ENCODE assay signal across 12 cellular contexts in the genomic region with DNA sequence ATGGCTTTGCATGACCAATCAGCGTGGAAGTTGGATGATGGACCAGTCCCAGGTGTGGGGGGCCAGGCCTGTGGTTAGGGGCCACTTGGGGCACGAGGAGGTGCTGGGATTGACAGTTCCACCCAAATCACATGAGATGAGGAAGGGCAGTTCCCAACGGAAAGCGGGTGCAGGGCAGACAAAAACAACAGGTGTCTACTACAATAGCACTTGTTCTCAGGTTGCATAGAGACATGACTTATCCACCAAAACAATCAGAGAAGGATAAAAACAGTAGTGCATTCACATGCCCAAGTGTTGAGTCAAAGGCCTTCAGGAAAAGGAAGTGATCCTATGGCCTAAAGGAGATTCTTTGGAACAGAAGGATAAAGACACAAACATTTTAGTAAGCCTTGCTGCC. TPM values are rescaled to one million over a fixed set of nuclear protein-coding genes. Genes with fewer than 3 reads are reported as not detected.
DNase-seq lines count a peak whose midpoint lies in the region; ATAC-seq, FAIRE-seq and TF ChIP-seq lines count a peak whose summit lies in the region.
"Had no signal": no experiment of that assay in that cellular context is flagged by ENCODE, and none has a peak within 500 bp of the region (broad histone marks: within the 10 kb centered on the region; RNA-seq: fewer than 3 reads in every experiment).

No MANE protein-coding gene starts in this region.

- DNase-seq in HCEC 1CT = peak; percentile 52
- DNase-seq in NCI-H748 treated with DMSO at 0.1 percent for 48 hours (lab: John Stamatoyannopoulos, UW) = peak; percentile 88
- peak; percentile 97 for DNase-seq in endothelial cell of umbilical vein (ENCODE audit: low read depth, low spot score)
- DNase-seq in osteoblast (ENCODE audit: insufficient read length, low spot score, missing footprints) = peak; percentile 90
- DNase-seq in effector memory CD4-positive, alpha-beta T cell = no peak
- no peak for DNase-seq in lower lobe of right lung
- no peak for DNase-seq in HK-2 (ENCODE audit: unreplicated experiment)
- no peak for DNase-seq in GM10266 (ENCODE audit: extremely low spot score)
- DNase-seq: NCI-H446, stomach had no signal

- POLR2A ChIA-PET in endothelial cell of umbilical vein (lab: Charles Lee) = no interaction called here

- peak; percentile 95 for FAIRE-seq in endothelial cell of umbilical vein (lab: Jason Lieb, UNC)
- FAIRE-seq: G401.6 had no signal

- dilution Hi-C loops in endothelial cell of umbilical vein (cut with MboI; ENCODE audit: extremely low pct_ligation_motif_present, low sequenced_read_pairs) = no loop called here

- no peaks in the 10 kb centered on the region for H4K20me1 ChIP-seq in endothelial cell of umbilical vein (replicated peaks; ENCODE audit: control insufficient read depth, extremely low read depth, insufficient read depth, low read length)
- H4K20me1 ChIP-seq in osteoblast (ENCODE audit: insufficient read depth, low read length) = no peaks in the 10 kb centered on the region

- no peak for ATAC-seq in lower lobe of right lung

- no peak overlapping the region for H2AFZ ChIP-seq in endothelial cell of umbilical vein (ENCODE audit: low read depth, low read length)
- no peak overlapping the region for H2AFZ ChIP-seq in osteoblast (ENCODE audit: low read length)
- H2AFZ ChIP-seq: hepatocyte had no signal

- no peak for TF ChIP-seq POLR2A in endothelial cell of umbilical vein (IDR thresholded peaks at IDR 0.05; ENCODE audit: low read depth, low read length)

- intact Hi-C loops in endothelial cell of umbilical vein (cut with micrococcal nuclease) (loop anchor here (1.0 to 5.0 kb wide), 7 partner anchors 14 to 371 kb away; a partner anchor contains a TSS), lower lobe of right lung (cut with DNase I) (no loop called here)

- H3K9ac ChIP-seq in endothelial cell of umbilical vein (replicated peaks; ENCODE audit: extremely low read depth, insufficient read depth, low read length) = peak overlapping the region; percentile 81

- H3K27ac ChIP-seq in endothelial cell of umbilical vein (ENCODE audit: insufficient read depth, low read depth, low read length) (peak overlapping the region; percentile 99), osteoblast (ENCODE audit: low read depth, low read length) (no peak overlapping the region), lower lobe of right lung (no peak overlapping the region)
- H3K27ac ChIP-seq in effector memory CD4-positive, alpha-beta T cell (ENCODE audit: insufficient read depth, low read length, poor library complexity, severe bottlenecking) = no peak overlapping the region
- H3K27ac ChIP-seq: hepatocyte, stomach had no signal

- BruUV-seq in endothelial cell of umbilical vein (replicated peaks; lab: Mats Ljungman, UMichigan) = no TSS peak

- TF ChIP-seq CTCF in endothelial cell of umbilical vein (IDR thresholded peaks at IDR 0.05; ENCODE audit: extremely low read depth in 1 of 2, insufficient read depth in 1 of 2, low read depth in 1 of 2, low read length in 2 of 2) (no peak), osteoblast (IDR thresholded peaks at IDR 0.05; ENCODE audit: extremely low read depth, low read depth, low read length) (no peak), lower lobe of right lung (IDR thresholded peaks at IDR 0.05) (no peak), GM10266 (IDR thresholded peaks at IDR 0.05; ENCODE audit: control insufficient read depth, insufficient read depth, low read depth, missing control alignments) (no peak)

- CTCF ChIA-PET in endothelial cell of umbilical vein (lab: Charles Lee) = interaction anchor here (0.9 to 1.1 kb wide), 3 partner anchors 33 to 42 kb away, joined by 3 to 4 read pairs (median 3); a partner anchor contains a TSS

- H3K9me3 ChIP-seq in endothelial cell of umbilical vein (replicated peaks; ENCODE audit: control insufficient read depth, insufficient read depth, low read length) (no peaks in the 10 kb centered on the region), osteoblast (ENCODE audit: low read depth, low read length) (no peaks in the 10 kb centered on the region), lower lobe of right lung (no peaks in the 10 kb centered on the region)
- no peaks in the 10 kb centered on the region for H3K9me3 ChIP-seq in effector memory CD4-positive, alpha-beta T cell (ENCODE audit: control insufficient read depth, low read length)
- H3K9me3 ChIP-seq: stomach had no signal

- H3K4me1 ChIP-seq in endothelial cell of umbilical vein (ENCODE audit: control insufficient read depth, extremely low read depth, insufficient read depth, low read length) (peaks cover 39% of the 10 kb centered on the region), osteoblast (ENCODE audit: insufficient read depth, low read length) (peaks cover 23% of the 10 kb centered on the region), lower lobe of right lung (no peaks in the 10 kb centered on the region)
- no peaks in the 10 kb centered on the region for H3K4me1 ChIP-seq in effector memory CD4-positive, alpha-beta T cell (ENCODE audit: control insufficient read depth, insufficient read depth, low read length, poor library complexity, severe bottlenecking)
- H3K4me1 ChIP-seq: stomach had no signal

- H3K36me3 ChIP-seq in endothelial cell of umbilical vein (ENCODE audit: control insufficient read depth in 2 of 2, extremely low read depth in 1 of 2, insufficient read depth in 2 of 2, low read length in 2 of 2) (no peaks in the 10 kb centered on the region), osteoblast (ENCODE audit: insufficient read depth, low read length) (no peaks in the 10 kb centered on the region), lower lobe of right lung (no peaks in the 10 kb centered on the region)
- no peaks in the 10 kb centered on the region for H3K36me3 ChIP-seq in effector memory CD4-positive, alpha-beta T cell (ENCODE audit: control insufficient read depth, insufficient read depth, low read length)
- H3K36me3 ChIP-seq: stomach had no signal

- H3K79me2 ChIP-seq in endothelial cell of umbilical vein (ENCODE audit: control insufficient read depth, insufficient read depth, low read length) (no peaks in the 10 kb centered on the region), osteoblast (ENCODE audit: insufficient read depth, low read length) (no peaks in the 10 kb centered on the region)
- H3K79me2 ChIP-seq: hepatocyte had no signal

- H3K9me1 ChIP-seq in endothelial cell of umbilical vein (replicated peaks; ENCODE audit: control insufficient read depth, extremely low read depth, insufficient read depth, low read length) = no peaks in the 10 kb centered on the region

- H3K27me3 ChIP-seq in endothelial cell of umbilical vein (ENCODE audit: control insufficient read depth in 2 of 2, insufficient read depth in 2 of 2, low read length in 2 of 2) (no peaks in the 10 kb centered on the region), osteoblast (ENCODE audit: insufficient read depth, low read length) (no peaks in the 10 kb centered on the region), lower lobe of right lung (ENCODE audit: low read depth) (no peaks in the 10 kb centered on the region)
- H3K27me3 ChIP-seq in effector memory CD4-positive, alpha-beta T cell (replicated peaks; ENCODE audit: control insufficient read depth, insufficient read depth, low read length, poor library complexity, severe bottlenecking) = no peaks in the 10 kb centered on the region
- H3K27me3 ChIP-seq: hepatocyte, stomach had no signal

- peak overlapping the region; percentile 70 for H3K4me2 ChIP-seq in endothelial cell of umbilical vein (ENCODE audit: insufficient read depth, low read length)
- H3K4me2 ChIP-seq in osteoblast (ENCODE audit: insufficient read depth, low read length) = no peak overlapping the region
- H3K4me2 ChIP-seq: hepatocyte had no signal

- H3K4me3 ChIP-seq in endothelial cell of umbilical vein (replicated peaks in 1 of 3; ENCODE audit: insufficient read depth in 1 of 3, low read depth in 1 of 3, low read length in 3 of 3) (no peak overlapping the region), osteoblast (ENCODE audit: insufficient read depth, low read length) (no peak overlapping the region), lower lobe of right lung (no peak overlapping the region)
- no peak overlapping the region for H3K4me3 ChIP-seq in effector memory CD4-positive, alpha-beta T cell (ENCODE audit: insufficient read depth, low read depth, low read length, poor library complexity, severe bottlenecking)
- H3K4me3 ChIP-seq: hepatocyte, stomach had no signal

TF ChIP-seq in endothelial cell of umbilical vein, 7 proteins besides CTCF, POLR2A, EP300 and RAD21 (continues in another document):
- TF ChIP-seq POLR2AphosphoS5 (IDR thresholded peaks at IDR 0.05; ENCODE audit: insufficient read depth, low read depth, low read length) (peak; percentile 89), EZH2 (IDR thresholded peaks at IDR 0.05; ENCODE audit: borderline replicate concordance, low read depth, low read length, severe bottlenecking) (no peak), GATA2 (IDR thresholded peaks at IDR 0.05; ENCODE audit: insufficient read depth, insufficient read length, low read depth, low read length) (peak; percentile 88), MYC (IDR thresholded peaks at IDR 0.05; ENCODE audit: low read depth, low read length) (no peak)
- TF ChIP-seq, protein P1, sequence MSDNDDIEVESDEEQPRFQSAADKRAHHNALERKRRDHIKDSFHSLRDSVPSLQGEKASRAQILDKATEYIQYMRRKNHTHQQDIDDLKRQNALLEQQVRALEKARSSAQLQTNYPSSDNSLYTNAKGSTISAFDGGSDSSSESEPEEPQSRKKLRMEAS (IDR thresholded peaks at IDR 0.05; ENCODE audit: insufficient read depth, insufficient read length) = peak; percentile 67

RNA-seq across cellular contexts. Expression of a gene that starts 14.6 kb away (rescaled TPM):
- total RNA-seq in endothelial cell of umbilical vein (97.0 and 103 TPM in 2 replicates), osteoblast (30.4 and 39.4 TPM in 2 replicates), lower lobe of right lung (30.4 TPM)
- 143 and 146 TPM in 2 replicates for polyA plus RNA-seq in endothelial cell of umbilical vein
- polyA plus RNA-seq in endothelial cell of umbilical vein (2011; cell fraction: cytosol; rRNA removed) = 124 and 125 TPM in 2 replicates
- polyA plus RNA-seq in endothelial cell of umbilical vein (2011; cell fraction: nucleus; rRNA removed) = 101 and 104 TPM in 2 replicates
- polyA plus RNA-seq in endothelial cell of umbilical vein (2012) = 71.5 and 81.7 TPM in 2 replicates
- 89.0 and 115 TPM in 2 replicates for polyA minus RNA-seq in endothelial cell of umbilical vein
- 36.6 TPM for polyA minus RNA-seq in endothelial cell of umbilical vein (2011; cell fraction: cytosol; rRNA and poly(A)+ RNA removed)
- 65.0 and 65.2 TPM in 2 replicates for polyA minus RNA-seq in endothelial cell of umbilical vein (2011; cell fraction: nucleus; rRNA and poly(A)+ RNA removed)

RNA-seq across cellular contexts. Expression of a gene that starts 32.7 kb away (rescaled TPM):
- 206 and 254 TPM in 2 replicates for total RNA-seq in endothelial cell of umbilical vein
- polyA plus RNA-seq in endothelial cell of umbilical vein = 89.0 and 102 TPM in 2 replicates
- 47.5 and 62.9 TPM in 2 replicates for polyA plus RNA-seq in endothelial cell of umbilical vein (2011; cell fraction: cytosol; rRNA removed)
- 103 TPM in 2 replicates for polyA plus RNA-seq in endothelial cell of umbilical vein (2011; cell fraction: nucleus; rRNA removed)
- 68.6 and 97.1 TPM in 2 replicates for polyA plus RNA-seq in endothelial cell of umbilical vein (2012)
- 49.2 and 69.1 TPM in 2 replicates for polyA minus RNA-seq in endothelial cell of umbilical vein
- polyA minus RNA-seq in endothelial cell of umbilical vein (2011; cell fraction: cytosol; rRNA and poly(A)+ RNA removed) = not detected
- polyA minus RNA-seq in endothelial cell of umbilical vein (2011; cell fraction: nucleus; rRNA and poly(A)+ RNA removed) = 84.1 and 105 TPM in 2 replicates
- 16.3 and 24.5 TPM in 2 replicates for total RNA-seq in osteoblast
- 3.0 TPM for total RNA-seq in lower lobe of right lung

Comparison
In these comparisons a context has a peak if more than half of its experiments do, and no peak if none do; other contexts are left out.
1. DNase-seq: peak in HCEC 1CT (single experiment), NCI-H748 treated with DMSO at 0.1 percent for 48 hours (single experiment), endothelial cell of umbilical vein (single experiment) and osteoblast (single experiment); none in effector memory CD4-positive, alpha-beta T cell (0 of 3), lower lobe of right lung (single experiment), HK-2 (single experiment) and GM10266 (single experiment).